ENCODE assay signal across 8 cellular contexts in genomic region chr12:6723607-6724408, GRCh38. TPM values are rescaled to one million over a fixed set of nuclear protein-coding genes. Genes with fewer than 3 reads are reported as not detected.
A peak's percentile ranks its signal among the peaks of the same experiment; 100 is the strongest.
DNase-seq lines count a peak whose midpoint lies in the region; ATAC-seq, FAIRE-seq and TF ChIP-seq lines count a peak whose summit lies in the region.

Gene COPS7A (plus strand): TSS chr12:6724046. CDS start chr12:6724657, 611 bp downstream.

- peak within 1 kb of the TSS; percentile 98 for H2AFZ ChIP-seq in OCI-LY3 (ENCODE audit: low read depth, low read length)

- WGBS in mesodermal cell (ENCODE audit: insufficient coverage in 2 of 2), 2 experiments, result 0 to 2% methylated on average over 30 to 35 of the region's 49 CpGs

- peaks cover 10% of the 10 kb centered on the region for H3K36me3 ChIP-seq in OCI-LY3 (replicated peaks; ENCODE audit: low read depth, low read length)
- peaks cover 10% of the 10 kb centered on the region for H3K36me3 ChIP-seq in mesodermal cell (ENCODE audit: control insufficient read depth, insufficient read depth, low read length)

- H3K4me1 ChIP-seq in OCI-LY3 (ENCODE audit: low read length) (peaks cover 10% of the 10 kb centered on the region), mesodermal cell (ENCODE audit: control insufficient read depth, insufficient read depth, low read length, poor library complexity, severe bottlenecking) (peaks cover 6% of the 10 kb centered on the region)

- H3K9me3 ChIP-seq in OCI-LY3 (ENCODE audit: insufficient read depth, low read length) (no peaks in the 10 kb centered on the region), mesodermal cell (ENCODE audit: control insufficient read depth, low read length) (no peaks in the 10 kb centered on the region)

- peaks cover 12% of the 10 kb centered on the region for H3K79me2 ChIP-seq in OCI-LY3 (ENCODE audit: low read length)

- peak; percentile 97 for FAIRE-seq in endometrium (lab: Jason Lieb, UNC)

- no peaks in the 10 kb centered on the region for H4K20me1 ChIP-seq in OCI-LY3 (ENCODE audit: insufficient read depth, low read length)

- DNase-seq in D341Med (ENCODE audit: low spot score), result peak; percentile 96
- peak; percentile 96 for DNase-seq in HuH-7 (ENCODE audit: low spot score)
- DNase-seq in activated CD8-positive, alpha-beta memory T cell treated with anti-CD3 and anti-CD28 coated beads, Interleukin-2, amount 50 U/mL, for 48 hours, result peak; percentile 95
- peak; percentile 87 to 88 for DNase-seq in stimulated activated CD8-positive, alpha-beta memory T cell treated with anti-CD3 and anti-CD28 coated beads, Interleukin-15, amount 100 ng/mL, for 4 hours (ENCODE audit: low read depth in 2 of 2)

- peak within 1 kb of the TSS; percentile 91 for H3K4me2 ChIP-seq in OCI-LY3 (ENCODE audit: low read length)

- ATAC-seq in GM21515 (IDR thresholded peaks at IDR 0.05; ENCODE audit: unreplicated experiment), result peak; percentile 93

- H3K4me3 ChIP-seq in OCI-LY3 (ENCODE audit: low read length) (peak within 1 kb of the TSS; percentile 93), mesodermal cell (ENCODE audit: extremely low read depth, insufficient read depth, low read length, poor library complexity, severe bottlenecking) (peak within 1 kb of the TSS; percentile 57)

- H3K27ac ChIP-seq in OCI-LY3 (ENCODE audit: low read length) (peak within 1 kb of the TSS; percentile 74), mesodermal cell (ENCODE audit: low read depth, low read length, severe bottlenecking) (peak within 1 kb of the TSS; percentile 89)

- peak within 1 kb of the TSS; percentile 94 for H3K9ac ChIP-seq in OCI-LY3 (ENCODE audit: low read length)

- no peak for TF ChIP-seq CTCF in OCI-LY3 (IDR thresholded peaks at IDR 0.05; ENCODE audit: low read depth, low read length)

- no peaks in the 10 kb centered on the region for H3K27me3 ChIP-seq in OCI-LY3 (ENCODE audit: low read depth, low read length)

RNA-seq across cellular contexts. Expression of gene COPS7A, which starts in this region (rescaled TPM):
- polyA plus RNA-seq in mesodermal cell (2013, experiment 1 of 2), result 45.2 TPM
- polyA plus RNA-seq in mesodermal cell (2013, experiment 2 of 2), result 37.3 TPM

Comparison
In these comparisons a context has a peak if more than half of its experiments do, and no peak if none do; other contexts are left out.
1. Peak in every context shown above with its lines: DNase-seq, ATAC-seq, H3K4me3 ChIP-seq and H3K27ac ChIP-seq.